26 cellular contexts compared by ENCODE assay signal in genomic region chr1:173042806-173043205, GRCh38. TPM values are rescaled to one million over a fixed set of nuclear protein-coding genes. Genes with fewer than 3 reads are reported as not detected.
A peak's percentile ranks its signal among the peaks of the same experiment; 100 is the strongest.
DNase-seq lines count a peak whose midpoint lies in the region; ATAC-seq, FAIRE-seq and TF ChIP-seq lines count a peak whose summit lies in the region.
"Had no signal": no experiment of that assay in that cellular context is flagged by ENCODE, and none has a peak within 500 bp of the region (broad histone marks: within the 10 kb centered on the region; RNA-seq: fewer than 3 reads in every experiment).

No MANE protein-coding gene starts in this region.

- peaks cover 12% of the 10 kb centered on the region for H3K9me2 ChIP-seq in PC-3 (replicated peaks; ENCODE audit: low read length)

- H4K8ac ChIP-seq in H1 (ENCODE audit: extremely low read depth, insufficient read depth, low read length) (no peak overlapping the region), trophoblast cell (ENCODE audit: low read depth, low read length) (no peak overlapping the region)

- no peaks in the 10 kb centered on the region for H4K20me1 ChIP-seq in PC-3 (ENCODE audit: low read length)
- H4K20me1 ChIP-seq in H1 (replicated peaks in 1 of 2; ENCODE audit: control insufficient read depth in 1 of 2, insufficient read depth in 2 of 2, low read length in 2 of 2) = no peaks in the 10 kb centered on the region

- H2AK5ac ChIP-seq in H1 (ENCODE audit: low read depth, low read length) = no peak overlapping the region
- H2AK5ac ChIP-seq in trophoblast cell (ENCODE audit: low read length) = no peak overlapping the region

- ATAC-seq in PC-3 = peak; percentile 27
- ATAC-seq in HG03469 (IDR thresholded peaks at IDR 0.05; ENCODE audit: unreplicated experiment) = no peak
- ATAC-seq: lower lobe of right lung; naive thymus-derived CD4-positive, alpha-beta T cell had no signal

- intact Hi-C loops in PC-3 (cut with micrococcal nuclease) = loop anchor here (1.0 to 10.0 kb wide), 5 partner anchors 66 to 362 kb away; no protein-coding TSS in a partner anchor

- peaks cover 19% of the 10 kb centered on the region for H3K4me1 Mint-ChIP-seq in activated T-cell treated with anti-CD3 and anti-CD28 coated beads, Interleukin-2, amount 50 U/mL, for 24 hours (ENCODE audit: low read depth)

- no peak for FAIRE-seq in H1 (lab: Jason Lieb, UNC)
- FAIRE-seq: GM12892, small intestine had no signal

- TF ChIP-seq CTCF in PC-3 (conservative IDR thresholded peaks at IDR 0.05; ENCODE audit: low read depth, low read length) (no peak), H1 (IDR thresholded peaks at IDR 0.05; ENCODE audit: control extremely low read depth in 1 of 3, insufficient read depth in 1 of 3, low read depth in 1 of 3, low read length in 3 of 3) (no peak)

- no TSS peak for BruUV-seq in PC-3 (replicated peaks; lab: Mats Ljungman, UMichigan)

- DNase-seq in EL (peak; percentile 33), PC-3 (peak; percentile 62), H1 (ENCODE audit: low read depth in 1 of 2, low spot score in 2 of 2) (no peak), trophoblast cell (peak; percentile 3 to 55), NOMO-1 treated with DMSO at 0.1 percent for 48 hours (lab: John Stamatoyannopoulos, UW; ENCODE audit: unreplicated experiment) (no peak), NCI-H1105 treated with DMSO at 0.1 percent for 48 hours (lab: John Stamatoyannopoulos, UW) (no peak)
- no peak for DNase-seq in activated T-cell treated with anti-CD3 and anti-CD28 coated beads, Interleukin-2, amount 50 U/mL, for 24 hours
- DNase-seq: activated CD8-positive, alpha-beta memory T cell treated with anti-CD3 and anti-CD28 coated beads for 24 hours; Caco-2; lower lobe of right lung; naive thymus-derived CD4-positive, alpha-beta T cell; NCI-H187 treated with DMSO at 0.1 percent for 48 hours; NCI-H446; NK-92 treated with Interleukin-12 subunit alpha and Interleukin-12 subunit beta, amount 100 ng/mL, for 24 hours; SHP77; small intestine; stimulated activated CD4-positive, alpha-beta T cell treated with anti-CD3 and anti-CD28 coated beads, Interleukin-4, amount 100 ng/mL, for 1 hour; T-helper 2 cell had no signal

- H4K91ac ChIP-seq in H1 (replicated peaks; ENCODE audit: insufficient read length, low read length) = no peak overlapping the region
- H4K91ac ChIP-seq in trophoblast cell (ENCODE audit: low read depth, low read length) = no peak overlapping the region

- no peak for TF ChIP-seq POLR2A in H1 (IDR thresholded peaks at IDR 0.05; ENCODE audit: control extremely low read depth in 1 of 2, low read depth in 2 of 2, low read length in 2 of 2)

- no peak overlapping the region for H4K12ac ChIP-seq in trophoblast cell (ENCODE audit: low read depth, low read length)

- no peak overlapping the region for H4K5ac ChIP-seq in H1 (ENCODE audit: insufficient read length, low read depth, low read length)

- H3K27ac Mint-ChIP-seq in activated T-cell treated with anti-CD3 and anti-CD28 coated beads, Interleukin-2, amount 50 U/mL, for 24 hours = no peak overlapping the region
- H3K27ac Mint-ChIP-seq: activated naive CD8-positive, alpha-beta T cell; activated T-helper 1 cell treated with anti-CD3 and anti-CD28 coated beads, Interleukin-12 subunit alpha, Interleukin-12 subunit beta, Interleukin-2, Interleukin-4 antibody, amounts not matched to agents 30 ng/mL and 10 ng/mL and 1 ng/mL, durations not matched to agents 14 hours and 24 hours and 36 hours; naive thymus-derived CD4-positive, alpha-beta T cell had no signal

- WGBS in H1 (ENCODE audit: extremely low coverage in 1 of 2, insufficient coverage in 1 of 2, insufficient read length in 1 of 2, insufficient replicate concordance in 2 of 2, low coverage in 1 of 2, low lambda C conversion rate in 2 of 2, missing lambda C conversion rate in 1 of 2), 2 experiments = 80% methylated on average over 3 of the region's 3 CpGs; no CpG with 5 or more reads in 1 of the 2 experiments
- no CpG with 5 or more reads among the region's 3 CpGs for WGBS in trophoblast cell (ENCODE audit: extremely low coverage, insufficient coverage, insufficient read length)

- H2BK5ac ChIP-seq in H1 (ENCODE audit: low read depth, low read length) (no peak overlapping the region), trophoblast cell (ENCODE audit: low read depth, low read length, poor library complexity) (no peak overlapping the region)

- no peaks in the 10 kb centered on the region for H3K79me1 ChIP-seq in H1 (ENCODE audit: low read depth, low read length)
- H3K79me1 ChIP-seq in trophoblast cell (ENCODE audit: low read length) = no peaks in the 10 kb centered on the region

- H2BK20ac ChIP-seq in H1 (ENCODE audit: low read length) = no peak overlapping the region

- no peak overlapping the region for H3K4me3 Mint-ChIP-seq in activated T-cell treated with anti-CD3 and anti-CD28 coated beads, Interleukin-2, amount 50 U/mL, for 24 hours
- H3K4me3 Mint-ChIP-seq: activated naive CD8-positive, alpha-beta T cell; activated T-helper 1 cell treated with anti-CD3 and anti-CD28 coated beads, Interleukin-12 subunit alpha, Interleukin-12 subunit beta, Interleukin-2, Interleukin-4 antibody, amounts not matched to agents 30 ng/mL and 10 ng/mL and 1 ng/mL, durations not matched to agents 14 hours and 24 hours and 36 hours; HFFc6; naive thymus-derived CD4-positive, alpha-beta T cell had no signal

- no peak overlapping the region for H3K9ac ChIP-seq in PC-3 (ENCODE audit: low read length)
- H3K9ac ChIP-seq in H1 (replicated peaks in 1 of 4; ENCODE audit: extremely low read depth in 1 of 4, low read depth in 3 of 4, low read length in 3 of 4) = no peak overlapping the region
- H3K9ac ChIP-seq in trophoblast cell (ENCODE audit: low read length) = no peak overlapping the region

- no peak overlapping the region for H2BK15ac ChIP-seq in H1 (ENCODE audit: low read length)

- H3K27me3 ChIP-seq in PC-3 (ENCODE audit: low read length) (no peaks in the 10 kb centered on the region), H1 (replicated peaks in 1 of 4; ENCODE audit: control insufficient read depth in 3 of 4, extremely low read depth in 1 of 4, insufficient read depth in 3 of 4, low read length in 3 of 4) (no peaks in the 10 kb centered on the region), trophoblast cell (ENCODE audit: insufficient read depth, low read length) (no peaks in the 10 kb centered on the region)
- H3K27me3 ChIP-seq: esophagus muscularis mucosa had no signal

- H3K4me2 ChIP-seq in PC-3 (ENCODE audit: low read length) (peak overlapping the region; percentile 50), H1 (ENCODE audit: insufficient read depth in 1 of 2, low read depth in 2 of 2, low read length in 2 of 2) (no peak overlapping the region), trophoblast cell (ENCODE audit: low read length) (no peak overlapping the region)

- H2AFZ ChIP-seq in PC-3 (ENCODE audit: low read length) (no peak overlapping the region), H1 (ENCODE audit: low read length) (no peak overlapping the region; the same call in 1 of the 2 replicates), trophoblast cell (ENCODE audit: insufficient read depth, low read length, poor library complexity) (no peak overlapping the region)

- H2BK12ac ChIP-seq in H1 (ENCODE audit: low read depth, low read length) (no peak overlapping the region), trophoblast cell (ENCODE audit: low read length) (no peak overlapping the region)

- no peak overlapping the region for H3K56ac ChIP-seq in H1 (replicated peaks; ENCODE audit: insufficient read length, low read depth, low read length)

- H3K36me3 Mint-ChIP-seq in activated T-cell treated with anti-CD3 and anti-CD28 coated beads, Interleukin-2, amount 50 U/mL, for 24 hours (ENCODE audit: low read depth) = no peaks in the 10 kb centered on the region

- H3K9me3 ChIP-seq in PC-3 (ENCODE audit: low read length) (no peaks in the 10 kb centered on the region), H1 (ENCODE audit: insufficient read depth in 2 of 2, low read depth in 1 of 2, low read length in 1 of 2) (no peaks in the 10 kb centered on the region), trophoblast cell (ENCODE audit: insufficient read depth, low read depth, low read length) (no peaks in the 10 kb centered on the region)
- H3K9me3 ChIP-seq: Caco-2, esophagus muscularis mucosa, lower lobe of right lung had no signal

- CTCF ChIA-PET in PC-3 (lab: Charles Lee) (interaction anchor here (0.8 to 1.3 kb wide), 2 partner anchors 19 to 159 kb away, joined by 4 to 5 read pairs; no protein-coding TSS in a partner anchor), H1 (lab: Charles Lee; ENCODE audit: partially characterized antibody) (no interaction called here)

- H3K18ac ChIP-seq in H1 (ENCODE audit: extremely low read depth, low read length) (no peak overlapping the region), trophoblast cell (ENCODE audit: low read length) (no peak overlapping the region)

- TF ChIP-seq EP300 in H1 (IDR thresholded peaks at IDR 0.05; ENCODE audit: borderline replicate concordance in 1 of 2, low read depth in 2 of 2, low read length in 2 of 2) = no peak

- H3K4me1 ChIP-seq in PC-3 (ENCODE audit: insufficient read depth, low read length) (peaks cover 23% of the 10 kb centered on the region), H1 (replicated peaks in 1 of 4; ENCODE audit: control insufficient read depth in 3 of 4, insufficient read depth in 4 of 4, low read length in 3 of 4) (no peaks in the 10 kb centered on the region), trophoblast cell (ENCODE audit: control insufficient read depth in 1 of 2, insufficient read depth in 2 of 2, low read length in 2 of 2) (no peaks in the 10 kb centered on the region)
- H3K4me1 ChIP-seq: Caco-2, esophagus muscularis mucosa, lower lobe of right lung had no signal

- H3K36me3 ChIP-seq in PC-3 (ENCODE audit: low read depth, low read length) (no peaks in the 10 kb centered on the region), H1 (ENCODE audit: control insufficient read depth in 2 of 4, insufficient read depth in 4 of 4, low read length in 3 of 4) (no peaks in the 10 kb centered on the region), trophoblast cell (ENCODE audit: control insufficient read depth in 1 of 2, insufficient read depth in 2 of 2, low read length in 2 of 2) (no peaks in the 10 kb centered on the region)
- H3K36me3 ChIP-seq: esophagus muscularis mucosa, lower lobe of right lung had no signal

- POLR2A ChIA-PET in PC-3 (lab: Charles Lee; ENCODE audit: unreplicated experiment) (interaction anchor here (0.5 kb wide), 1 partner anchor 452 kb away, joined by 3 read pairs; no protein-coding TSS in a partner anchor), H1 (lab: Charles Lee; ENCODE audit: partially characterized antibody) (no interaction called here)

- H3K79me2 ChIP-seq in PC-3 (ENCODE audit: low read length) (no peaks in the 10 kb centered on the region), H1 (ENCODE audit: control insufficient read depth in 1 of 2, insufficient read depth in 2 of 2, low read length in 2 of 2) (no peaks in the 10 kb centered on the region), trophoblast cell (ENCODE audit: control insufficient read depth, insufficient read depth, low read length, poor library complexity) (no peaks in the 10 kb centered on the region)

- no peaks in the 10 kb centered on the region; the same call in 1 of the 2 replicates for H3K23me2 ChIP-seq in H1 (ENCODE audit: low read depth, low read length)

- peak overlapping the region; percentile 1; the same call in 1 of the 2 replicates for H3K4me3 ChIP-seq in PC-3 (ENCODE audit: low read length)
- H3K4me3 ChIP-seq in H1 (ENCODE audit: extremely low read depth in 1 of 4, insufficient read depth in 2 of 4, low read depth in 3 of 4, low read length in 4 of 4) = no peak overlapping the region
- H3K4me3 ChIP-seq in trophoblast cell (ENCODE audit: low read depth, low read length) = no peak overlapping the region
- H3K4me3 ChIP-seq: esophagus muscularis mucosa, lower lobe of right lung had no signal

- H3K14ac ChIP-seq in H1 (ENCODE audit: insufficient read length) (no peak overlapping the region), trophoblast cell (ENCODE audit: low read length) (no peak overlapping the region)

- H3K4ac ChIP-seq in H1 (replicated peaks; ENCODE audit: insufficient read length, low read depth, low read length) (no peak overlapping the region), trophoblast cell (ENCODE audit: low read depth, low read length) (no peak overlapping the region)

- H2BK120ac ChIP-seq in H1 (replicated peaks; ENCODE audit: low read depth, low read length) (no peak overlapping the region), trophoblast cell (ENCODE audit: insufficient read depth, low read length, poor library complexity) (no peak overlapping the region)

- no peaks in the 10 kb centered on the region for H3K9me3 Mint-ChIP-seq in activated T-cell treated with anti-CD3 and anti-CD28 coated beads, Interleukin-2, amount 50 U/mL, for 24 hours
- H3K9me3 Mint-ChIP-seq: activated T-helper 1 cell treated with anti-CD3 and anti-CD28 coated beads, Interleukin-12 subunit alpha, Interleukin-12 subunit beta, Interleukin-2, Interleukin-4 antibody, amounts not matched to agents 30 ng/mL and 10 ng/mL and 1 ng/mL, durations not matched to agents 14 hours and 24 hours and 36 hours; HFFc6 had no signal

- H3F3A ChIP-seq in PC-3 (ENCODE audit: low read length, unreplicated experiment) = peaks cover 8% of the 10 kb centered on the region

- no peak for TF ChIP-seq RAD21 in H1 (IDR thresholded peaks at IDR 0.05 in 1 of 2, conservative IDR thresholded peaks at IDR 0.05 in 1 of 2; ENCODE audit: low read depth in 2 of 2, low read length in 2 of 2)

- H3K23ac ChIP-seq in H1 (ENCODE audit: insufficient read length) (no peak overlapping the region), trophoblast cell (ENCODE audit: low read length) (no peak overlapping the region)

- H3K27ac ChIP-seq in PC-3 (ENCODE audit: low read length) (peak overlapping the region; percentile 33), H1 (ENCODE audit: low read depth, low read length) (no peak overlapping the region), trophoblast cell (ENCODE audit: low read depth, low read length) (no peak overlapping the region)
- H3K27ac ChIP-seq: esophagus muscularis mucosa, lower lobe of right lung had no signal

- H3K27me3 Mint-ChIP-seq in activated T-cell treated with anti-CD3 and anti-CD28 coated beads, Interleukin-2, amount 50 U/mL, for 24 hours = peaks cover 5% of the 10 kb centered on the region
- H3K27me3 Mint-ChIP-seq: activated naive CD8-positive, alpha-beta T cell had no signal

RNA-seq across cellular contexts. Expression of gene TNFSF18, which starts 7.9 kb away (rescaled TPM):
- total RNA-seq in PC-3 (2014; rRNA removed) = 0.69 TPM in 1 of 2 replicates, not detected in the other
- total RNA-seq in H1 (2021; fragmentation: NEBNext Ultra II Directional; extraction: Animal tissue kit (Norgen Biotek cat#: 25700)) = not detected in 2 replicates
- not detected in 2 replicates for polyA plus RNA-seq in H1 (2011; rRNA removed)
- not detected for polyA plus RNA-seq in H1 (2011; cell fraction: cytosol; rRNA removed)
- polyA plus RNA-seq in H1 (2011; cell fraction: nucleus; rRNA removed) = not detected
- polyA plus RNA-seq in H1 (2012, experiment 1 of 2) = not detected in 4 replicates
- not detected for polyA plus RNA-seq in H1 (2012, experiment 2 of 2)
- not detected for polyA plus RNA-seq in H1 (2013, experiment 1 of 2)
- polyA plus RNA-seq in H1 (2013, experiment 2 of 2) = not detected
- not detected in 2 replicates for polyA minus RNA-seq in H1 (2011; rRNA and poly(A)+ RNA removed)
- not detected for polyA minus RNA-seq in H1 (2011; cell fraction: cytosol; rRNA and poly(A)+ RNA removed)
- polyA minus RNA-seq in H1 (2011; cell fraction: nucleus; rRNA and poly(A)+ RNA removed) = not detected
- 0.06 and 0.08 TPM in 2 replicates for polyA plus RNA-seq in trophoblast cell (2013)
- total RNA-seq: activated T-helper 1 cell treated with anti-CD3 and anti-CD28 coated beads, Interleukin-12 subunit alpha, Interleukin-12 subunit beta, Interleukin-2, Interleukin-4 antibody, amounts not matched to agents 30 ng/mL and 10 ng/mL and 1 ng/mL, durations not matched to agents 14 hours and 24 hours and 36 hours; Caco-2; HT-29; naive thymus-derived CD4-positive, alpha-beta T cell had no signal
- polyA plus RNA-seq: naive thymus-derived CD4-positive, alpha-beta T cell; urinary bladder had no signal

Comparison
In these comparisons a context has a peak if more than half of its experiments do, and no peak if none do; other contexts are left out.
1. DNase-seq: peak in EL (single experiment), PC-3 (single experiment) and trophoblast cell (2 of 2); none in H1 (0 of 2), activated T-cell treated with anti-CD3 and anti-CD28 coated beads, Interleukin-2, amount 50 U/mL, for 24 hours (single experiment), NOMO-1 treated with DMSO at 0.1 percent for 48 hours (single experiment) and NCI-H1105 treated with DMSO at 0.1 percent for 48 hours (single experiment).